In the genomic region with DNA sequence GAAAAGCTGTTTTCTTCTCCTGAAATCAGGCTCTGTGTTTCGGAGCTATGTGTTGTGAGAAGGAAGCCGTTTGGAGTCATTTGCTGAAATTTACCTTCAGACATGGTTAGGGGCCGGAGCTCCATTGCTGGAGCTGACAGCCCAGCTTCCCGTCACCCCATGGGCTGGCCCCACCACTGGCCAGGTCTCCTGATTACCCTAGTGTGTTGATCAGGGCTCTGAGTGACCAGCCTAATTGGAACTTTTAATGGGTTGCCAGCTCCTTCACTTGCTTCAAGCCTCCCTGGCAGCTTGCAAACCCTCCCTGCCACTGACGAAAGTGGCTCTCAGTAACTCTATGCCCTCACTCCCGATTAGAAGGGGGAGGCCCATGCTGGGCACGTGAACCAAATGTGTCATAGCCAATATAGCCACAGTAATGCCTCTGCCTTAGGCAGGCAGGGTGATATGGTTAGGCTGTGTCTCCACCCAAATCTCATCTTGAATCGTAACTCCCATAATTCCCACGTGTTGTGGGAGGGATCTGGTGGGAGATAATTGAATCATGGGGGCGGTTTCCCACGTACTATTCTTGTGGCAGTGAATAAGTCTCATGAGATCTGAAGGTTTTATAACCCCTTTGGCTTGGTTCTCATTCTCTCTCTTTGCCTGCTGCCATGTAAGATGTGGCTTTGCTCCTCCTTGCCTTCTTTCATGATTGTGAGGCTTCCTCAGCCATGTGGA, we compare ENCODE assay signal across 19 cellular contexts.
"Had no signal": no experiment of that assay in that cellular context is flagged by ENCODE, and none has a peak within 500 bp of the region (broad histone marks: within the 10 kb centered on the region; RNA-seq: fewer than 3 reads in every experiment).

No MANE protein-coding gene starts in this region.

- H3K27ac Mint-ChIP-seq: dendritic cell treated with granulocyte-macrophage colony-stimulating factor and Interleukin-4, amounts not matched to agents 40 ng/mL and 50 ng/mL, for 4 days; effector memory CD8-positive, alpha-beta T cell; immature natural killer cell; naive B cell; nephron; stimulated activated effector memory CD8-positive, alpha-beta T cell treated with anti-CD3 and anti-CD28 coated beads, Interleukin-12 subunit alpha, Interleukin-12 subunit beta, amount 100 ng/mL, for 72 hours had no signal

- H3K9me3 ChIP-seq: esophagus muscularis mucosa, gastrocnemius medialis, left lung, neutrophil, tibial nerve had no signal

- H3K27me3 ChIP-seq: esophagus muscularis mucosa, gastrocnemius medialis, left lung, tibial nerve had no signal

- DNase-seq: cerebellar nuclear complex; effector memory CD8-positive, alpha-beta T cell; gastrocnemius medialis; immature natural killer cell; left lung; mesenchymal stem cell; naive B cell; stimulated activated CD4-positive, alpha-beta T cell treated with anti-CD3 and anti-CD28 coated beads, Interleukin-4, amount 100 ng/mL, for 1 hour; stimulated activated CD8-positive, alpha-beta memory T cell treated with anti-CD3 and anti-CD28 coated beads, Interleukin-4, amount 100 ng/mL, for 48 hours; stimulated activated naive CD8-positive, alpha-beta T cell treated with anti-CD3 and anti-CD28 coated beads, Interleukin-15, Interleukin-2, amounts not matched to agents 100 U/mL and 50 U/mL, for 24 hours had no signal

- H3K4me1 Mint-ChIP-seq: immature natural killer cell; naive B cell; stimulated activated effector memory CD8-positive, alpha-beta T cell treated with anti-CD3 and anti-CD28 coated beads, Interleukin-12 subunit alpha, Interleukin-12 subunit beta, amount 100 ng/mL, for 72 hours had no signal

- H3K27ac ChIP-seq: epithelial cell of prostate, esophagus muscularis mucosa, gastrocnemius medialis, left lung, neutrophil, tibial nerve had no signal

- H3K4me2 ChIP-seq: smooth muscle cell had no signal

- H3K36me3 Mint-ChIP-seq: immature natural killer cell; naive B cell; stimulated activated effector memory CD8-positive, alpha-beta T cell treated with anti-CD3 and anti-CD28 coated beads, Interleukin-12 subunit alpha, Interleukin-12 subunit beta, amount 100 ng/mL, for 72 hours had no signal

- H3K4me1 ChIP-seq: gastrocnemius medialis, left lung had no signal

- H3K4me3 Mint-ChIP-seq: dendritic cell treated with granulocyte-macrophage colony-stimulating factor and Interleukin-4, amounts not matched to agents 40 ng/mL and 50 ng/mL, for 4 days; effector memory CD8-positive, alpha-beta T cell; immature natural killer cell; naive B cell; nephron; stimulated activated effector memory CD8-positive, alpha-beta T cell treated with anti-CD3 and anti-CD28 coated beads, Interleukin-12 subunit alpha, Interleukin-12 subunit beta, amount 100 ng/mL, for 72 hours had no signal

- ATAC-seq: effector memory CD8-positive, alpha-beta T cell; left lung; stimulated activated effector memory CD8-positive, alpha-beta T cell treated with anti-CD3 and anti-CD28 coated beads, Interleukin-12 subunit alpha, Interleukin-12 subunit beta, amount 100 ng/mL, for 72 hours; stimulated activated naive CD8-positive, alpha-beta T cell treated with anti-CD3 and anti-CD28 coated beads, Interleukin-15, Interleukin-2, amounts not matched to agents 100 U/mL and 50 U/mL, for 24 hours had no signal

- H3K36me3 ChIP-seq: gastrocnemius medialis, left lung, neutrophil had no signal

- H3K4me3 ChIP-seq: esophagus muscularis mucosa, gastrocnemius medialis, left lung, lung, smooth muscle cell, tibial nerve had no signal

- H3K9me3 Mint-ChIP-seq: dendritic cell treated with granulocyte-macrophage colony-stimulating factor and Interleukin-4, amounts not matched to agents 40 ng/mL and 50 ng/mL, for 4 days; effector memory CD8-positive, alpha-beta T cell; immature natural killer cell; nephron; stimulated activated effector memory CD8-positive, alpha-beta T cell treated with anti-CD3 and anti-CD28 coated beads, Interleukin-12 subunit alpha, Interleukin-12 subunit beta, amount 100 ng/mL, for 72 hours had no signal
